1 cellular context compared by ENCODE assay signal in the genomic region with DNA sequence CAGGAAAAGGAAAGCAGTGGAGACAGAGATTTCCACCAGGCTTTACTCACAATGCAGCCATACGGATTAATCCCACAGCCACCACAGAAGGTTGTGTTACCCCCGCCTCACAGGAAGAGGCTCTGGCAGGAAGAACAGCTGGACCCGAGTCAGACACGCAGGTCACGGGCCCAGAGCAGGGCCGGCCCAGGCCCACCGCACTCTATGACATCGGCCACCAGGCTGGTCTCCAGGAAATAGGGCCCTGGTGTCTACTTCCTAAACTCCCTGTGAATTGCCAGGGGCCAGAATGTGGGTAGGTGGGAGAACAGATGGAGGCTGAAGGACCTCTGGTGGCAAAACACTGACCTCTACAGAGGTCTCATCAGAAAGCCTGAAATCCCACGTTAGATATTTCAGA.
TF ChIP-seq lines count a peak whose summit lies in the region.

No MANE protein-coding gene starts in this region.

TF ChIP-seq in IMR-90, 13 proteins besides CTCF, POLR2A, EP300 and RAD21 (continued from another document):
- TF ChIP-seq, protein P1, sequence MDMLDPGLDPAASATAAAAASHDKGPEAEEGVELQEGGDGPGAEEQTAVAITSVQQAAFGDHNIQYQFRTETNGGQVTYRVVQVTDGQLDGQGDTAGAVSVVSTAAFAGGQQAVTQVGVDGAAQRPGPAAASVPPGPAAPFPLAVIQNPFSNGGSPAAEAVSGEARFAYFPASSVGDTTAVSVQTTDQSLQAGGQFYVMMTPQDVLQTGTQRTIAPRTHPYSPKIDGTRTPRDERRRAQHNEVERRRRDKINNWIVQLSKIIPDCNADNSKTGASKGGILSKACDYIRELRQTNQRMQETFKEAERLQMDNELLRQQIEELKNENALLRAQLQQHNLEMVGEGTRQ (IDR thresholded peaks at IDR 0.05; ENCODE audit: low read depth, low read length), result no peak
